In genomic region chr5:66144799-66145390, GRCh38 we compare ENCODE assay signal across 8 cellular contexts. TPM values are rescaled to one million over a fixed set of nuclear protein-coding genes. Genes with fewer than 3 reads are reported as not detected.
DNase-seq lines count a peak whose midpoint lies in the region; ATAC-seq and TF ChIP-seq lines count a peak whose summit lies in the region.

No MANE protein-coding gene starts in this region.

- ATAC-seq in GM18868 (IDR thresholded peaks at IDR 0.05; ENCODE audit: unreplicated experiment): peak; percentile 44
- ATAC-seq in HG03060 (IDR thresholded peaks at IDR 0.05; ENCODE audit: low read depth, unreplicated experiment): peak; percentile 22
- ATAC-seq in left lung: peak; percentile 64

- H4K20me1 ChIP-seq in BLaER1: peaks cover 42% of the 10 kb centered on the region

- peaks cover 15% of the 10 kb centered on the region for H3K9me3 ChIP-seq in BLaER1
- H3K9me3 ChIP-seq in left lung: no peaks in the 10 kb centered on the region
- no peaks in the 10 kb centered on the region for H3K9me3 ChIP-seq in stomach smooth muscle (ENCODE audit: control insufficient read depth in 2 of 2, low read length in 2 of 2)

- DNase-seq in NCI-H69 (lab: John Stamatoyannopoulos, UW): peak; percentile 93
- DNase-seq in left lung: no peak
- DNase-seq in NCI-H2196 treated with DMSO at 0.1 percent for 48 hours (lab: John Stamatoyannopoulos, UW; ENCODE audit: unreplicated experiment): no peak

- peak overlapping the region; percentile 95 to 98 (median 97) for H3K4me3 Mint-ChIP-seq in brain

- peak overlapping the region; percentile 87 for H3K4me2 ChIP-seq in BLaER1

- TF ChIP-seq CTCF in brain (conservative IDR thresholded peaks at IDR 0.05) (no peak), left lung (IDR thresholded peaks at IDR 0.05) (no peak)

- peaks cover 20% of the 10 kb centered on the region for H3K36me3 ChIP-seq in BLaER1
- H3K36me3 ChIP-seq in left lung: no peaks in the 10 kb centered on the region
- no peaks in the 10 kb centered on the region for H3K36me3 ChIP-seq in stomach smooth muscle (ENCODE audit: control insufficient read depth in 2 of 2, insufficient read depth in 2 of 2, low read length in 2 of 2)

- peaks cover 32% of the 10 kb centered on the region for H3K4me1 ChIP-seq in BLaER1
- H3K4me1 ChIP-seq in left lung: peaks cover 0 to 51% of the 10 kb centered on the region in 2 donors
- H3K4me1 ChIP-seq in stomach smooth muscle (ENCODE audit: control insufficient read depth, insufficient read depth, low read length): peaks cover 12% of the 10 kb centered on the region

- no peaks in the 10 kb centered on the region for H3K27me3 ChIP-seq in BLaER1
- no peaks in the 10 kb centered on the region for H3K27me3 ChIP-seq in left lung
- no peaks in the 10 kb centered on the region for H3K27me3 ChIP-seq in stomach smooth muscle (ENCODE audit: control insufficient read depth in 1 of 2, insufficient read depth in 2 of 2, low read length in 2 of 2)

- peak overlapping the region; percentile 83 for H3K4me3 ChIP-seq in BLaER1
- H3K4me3 ChIP-seq in left lung: peak overlapping the region; percentile 76 to 79
- H3K4me3 ChIP-seq in stomach smooth muscle (ENCODE audit: low read length in 2 of 2): peak overlapping the region; percentile 92 to 98

- peak overlapping the region; percentile 100 for H3K27ac Mint-ChIP-seq in brain

- peaks cover 37% of the 10 kb centered on the region for H3K4me1 Mint-ChIP-seq in brain

- peaks cover 29% of the 10 kb centered on the region for H3K27me3 Mint-ChIP-seq in brain

- peaks cover 0 to 10% (median 0%) of the 10 kb centered on the region in 5 experiments for H3K9me3 Mint-ChIP-seq in brain

- intact Hi-C loops in left lung (cut with DNase I): no loop called here

- peaks cover 22% of the 10 kb centered on the region for H3K36me3 Mint-ChIP-seq in brain

- H3K27ac ChIP-seq in BLaER1 (peak overlapping the region; percentile 98), left lung (peak overlapping the region; percentile 100), stomach smooth muscle (ENCODE audit: low read length) (peak overlapping the region; percentile 94)

- H3K9ac ChIP-seq in BLaER1 (peak overlapping the region; percentile 97), stomach smooth muscle (ENCODE audit: low read length in 2 of 2) (peak overlapping the region; percentile 97 to 99)

RNA-seq across cellular contexts. Expression of gene SREK1, which starts 0.8 kb away (rescaled TPM):
- polyA plus RNA-seq in brain (ENCODE audit: insufficient read depth, low read depth, low replicate concordance): 9.1 TPM
- 10 to 100 TPM; 52.4 to 62.8 TPM for total RNA-seq in left lung
